1 cellular context compared by ENCODE assay signal in genomic region chr17:9274973-9275372, GRCh38.
TF ChIP-seq lines count a peak whose summit lies in the region.

No MANE protein-coding gene starts in this region.

TF ChIP-seq in K562, 482 proteins besides CTCF, POLR2A, EP300 and RAD21:
- no peak for TF ChIP-seq ZNF785 (CRISPR knock-in tag; IDR thresholded peaks at IDR 0.05)
- TF ChIP-seq ZNF780A (CRISPR knock-in tag; IDR thresholded peaks at IDR 0.05) = no peak
- no peak for TF ChIP-seq NFXL1 (CRISPR knock-in tag; IDR thresholded peaks at IDR 0.05)
- no peak for TF ChIP-seq HIVEP1 (CRISPR knock-in tag; IDR thresholded peaks at IDR 0.05)
- TF ChIP-seq ELF2 (CRISPR knock-in tag; IDR thresholded peaks at IDR 0.05) = no peak
- TF ChIP-seq ATF3 (IDR thresholded peaks at IDR 0.05) = peak; percentile 18; the same call in 1 of the 2 replicates
- TF ChIP-seq ATF3 (CRISPR knock-in tag; conservative IDR thresholded peaks at IDR 0.05) = no peak
- no peak for TF ChIP-seq NR3C1 (CRISPR knock-in tag; IDR thresholded peaks at IDR 0.05)
- TF ChIP-seq TCF15 (CRISPR knock-in tag; IDR thresholded peaks at IDR 0.05) = no peak
TF ChIP-seq in K562: peak in this region for 1.
